In genomic region chr11:45803981-45804805, GRCh38 we compare ENCODE assay signal across 1 cellular context.
TF ChIP-seq lines count a peak whose summit lies in the region.

No MANE protein-coding gene starts in this region.

TF ChIP-seq in HepG2, 621 proteins besides CTCF, POLR2A, EP300 and RAD21 (continued from another document):
- no peak for TF ChIP-seq RBM39 (IDR thresholded peaks at IDR 0.05; ENCODE audit: low read depth, low read length, poor library complexity, severe bottlenecking)
- TF ChIP-seq THAP11 (CRISPR knock-in tag; IDR thresholded peaks at IDR 0.05): peak; percentile 12
- TF ChIP-seq FOSL2 (CRISPR knock-in tag; IDR thresholded peaks at IDR 0.05): peak; percentile 1; the same call in 1 of the 2 replicates
- TF ChIP-seq ZNF687 (CRISPR knock-in tag; IDR thresholded peaks at IDR 0.05): peak; percentile 90
- TF ChIP-seq ZNF263 (CRISPR knock-in tag; IDR thresholded peaks at IDR 0.05): peak; percentile 49
- no peak for TF ChIP-seq MBNL3 (CRISPR knock-in tag; conservative IDR thresholded peaks at IDR 0.05)
- TF ChIP-seq ATF1 (CRISPR knock-in tag; IDR thresholded peaks at IDR 0.05): no peak
- peak; percentile 12 for TF ChIP-seq YY1 (IDR thresholded peaks at IDR 0.05; ENCODE audit: insufficient read depth, insufficient replicate concordance, low read depth, low read length)
- TF ChIP-seq ZNF670 (CRISPR knock-in tag; IDR thresholded peaks at IDR 0.05; ENCODE audit: borderline replicate concordance): 0 out of 2 replicates have a peak, but pooled peaks have one; percentile 42
- peak; percentile 9; the same call in 1 of the 2 replicates for TF ChIP-seq ARNTL (CRISPR knock-in tag; IDR thresholded peaks at IDR 0.05)
- no peak for TF ChIP-seq ATF7-NPFF (CRISPR knock-in tag; IDR thresholded peaks at IDR 0.05; ENCODE audit: low read depth)
